8 cellular contexts compared by ENCODE assay signal in genomic region chr1:212218911-212219310, GRCh38.
A peak's percentile ranks its signal among the peaks of the same experiment; 100 is the strongest.
DNase-seq lines count a peak whose midpoint lies in the region; ATAC-seq and TF ChIP-seq lines count a peak whose summit lies in the region.

No MANE protein-coding gene starts in this region.

- H3K4me1 ChIP-seq in right atrium auricular region = peaks cover 0 to 15% of the 10 kb centered on the region in 2 donors

- no peaks in the 10 kb centered on the region for H3K27me3 ChIP-seq in right atrium auricular region

- ATAC-seq in GM19455 (IDR thresholded peaks at IDR 0.05; ENCODE audit: unreplicated experiment) (peak; percentile 85), HG03442 (IDR thresholded peaks at IDR 0.05; ENCODE audit: unreplicated experiment) (peak; percentile 93)

- no peak overlapping the region for H3K27ac ChIP-seq in right atrium auricular region

- no peaks in the 10 kb centered on the region for H3K36me3 ChIP-seq in right atrium auricular region

- TF ChIP-seq CTCF in right atrium auricular region (IDR thresholded peaks at IDR 0.05) = no peak

- POLR2A ChIA-PET in HEK293T (lab: Yijun Ruan, JAX) = no interaction called here

- H3K4me3 ChIP-seq in right atrium auricular region = no peak overlapping the region

- no peaks in the 10 kb centered on the region for H3K9me3 ChIP-seq in right atrium auricular region

- CTCF ChIA-PET in HEK293T (lab: Yijun Ruan, JAX) = no interaction called here

- peak; percentile 62 for DNase-seq in Daoy (ENCODE audit: low read depth)
- DNase-seq in dedifferentiated amniotic fluid mesenchymal stem cell (ENCODE audit: extremely low spot score) = peak; percentile 90
- DNase-seq in germinal center (ENCODE audit: low spot score) = no peak
- DNase-seq in HEK293T (ENCODE audit: extremely low spot score) = no peak
- DNase-seq in NCI-H1105 (lab: John Stamatoyannopoulos, UW) = no peak
- DNase-seq in right atrium auricular region (ENCODE audit: low spot score) = no peak

TF ChIP-seq in HEK293T, 16 proteins besides CTCF, POLR2A, EP300 and RAD21:
- TF ChIP-seq LEF1 (IDR thresholded peaks at IDR 0.05; ENCODE audit: borderline replicate concordance) = no peak
- TF ChIP-seq HDGF (IDR thresholded peaks at IDR 0.05; ENCODE audit: borderline replicate concordance) = no peak
- no peak for TF ChIP-seq ELF4 (IDR thresholded peaks at IDR 0.05)
- TF ChIP-seq PKNOX1 (IDR thresholded peaks at IDR 0.05) = no peak
TF ChIP-seq in HEK293T: peak in this region for 0.

Comparison
In these comparisons a context has a peak if more than half of its experiments do, and no peak if none do; other contexts are left out.
1. DNase-seq: peak in Daoy (single experiment) and dedifferentiated amniotic fluid mesenchymal stem cell (single experiment); none in germinal center (single experiment), HEK293T (single experiment), NCI-H1105 (single experiment) and right atrium auricular region (single experiment).